In genomic region chr4:189785257-189785656, GRCh38 we compare ENCODE assay signal across 13 cellular contexts.
DNase-seq lines count a peak whose midpoint lies in the region; ATAC-seq and TF ChIP-seq lines count a peak whose summit lies in the region.
"Had no signal": no experiment of that assay in that cellular context is flagged by ENCODE, and none has a peak within 500 bp of the region (broad histone marks: within the 10 kb centered on the region; RNA-seq: fewer than 3 reads in every experiment).

No MANE protein-coding gene starts in this region.

- H3K36me3 ChIP-seq in H7 (replicated peaks; ENCODE audit: control insufficient read depth, insufficient read depth, low read length) (no peaks in the 10 kb centered on the region), Loucy (ENCODE audit: insufficient read depth, low read length) (no peaks in the 10 kb centered on the region), endodermal cell (ENCODE audit: control insufficient read depth, insufficient read depth, low read length) (no peaks in the 10 kb centered on the region), neural progenitor cell (no peaks in the 10 kb centered on the region), lower lobe of right lung (no peaks in the 10 kb centered on the region)

- 73 to 87% methylated on average over 4 to 5 of the region's 5 CpGs for WGBS in endodermal cell (ENCODE audit: insufficient coverage in 1 of 2, insufficient read length in 1 of 2), 2 experiments

- no peak overlapping the region for H3K27ac ChIP-seq in endodermal cell (ENCODE audit: low read depth, low read length)
- H3K27ac ChIP-seq in neural progenitor cell: no peak overlapping the region
- no peak overlapping the region for H3K27ac ChIP-seq in lower lobe of right lung
- H3K27ac ChIP-seq: C4-2B, SK-N-MC had no signal

- H3K27me3 Mint-ChIP-seq in endodermal cell (ENCODE audit: insufficient read depth): peaks cover 7% of the 10 kb centered on the region
- no peaks in the 10 kb centered on the region for H3K27me3 Mint-ChIP-seq in neural progenitor cell (ENCODE audit: insufficient read depth, low read depth)

- H3K79me2 ChIP-seq in Loucy (ENCODE audit: insufficient read depth, low read length): no peaks in the 10 kb centered on the region
- no peaks in the 10 kb centered on the region for H3K79me2 ChIP-seq in neural progenitor cell (ENCODE audit: low read depth)

- ATAC-seq in GM21529 (IDR thresholded peaks at IDR 0.05; ENCODE audit: unreplicated experiment) (no peak), lower lobe of right lung (no peak), Right ventricle myocardium superior (ENCODE audit: poor library complexity) (no peak)

- TF ChIP-seq CTCF in Loucy (conservative IDR thresholded peaks at IDR 0.05; ENCODE audit: low read length): no peak
- peak; percentile 29 for TF ChIP-seq CTCF in endodermal cell (conservative IDR thresholded peaks at IDR 0.05)
- peak; percentile 23 for TF ChIP-seq CTCF in neural progenitor cell (IDR thresholded peaks at IDR 0.05)
- TF ChIP-seq CTCF in lower lobe of right lung (IDR thresholded peaks at IDR 0.05): no peak

- H2AFZ ChIP-seq in Loucy (ENCODE audit: low read length): peak overlapping the region; percentile 45; the same call in 1 of the 2 replicates
- H2AFZ ChIP-seq in neural progenitor cell (replicated peaks): peak overlapping the region; percentile 73

- H3K27ac Mint-ChIP-seq in endodermal cell (no peak overlapping the region), neural progenitor cell (no peak overlapping the region)

- H3K9me3 Mint-ChIP-seq in endodermal cell (peaks cover 92% of the 10 kb centered on the region), neural progenitor cell (peaks cover 34% of the 10 kb centered on the region)

- peak overlapping the region; percentile 30 for H3K4me2 ChIP-seq in Loucy (ENCODE audit: low read depth, low read length, poor library complexity, severe bottlenecking)
- peak overlapping the region; percentile 56 for H3K4me2 ChIP-seq in neural progenitor cell

- H3K4me1 Mint-ChIP-seq in endodermal cell (no peaks in the 10 kb centered on the region), neural progenitor cell (no peaks in the 10 kb centered on the region)

- H3K27me3 ChIP-seq in H7 (ENCODE audit: control insufficient read depth, insufficient read depth, low read length) (no peaks in the 10 kb centered on the region), Loucy (ENCODE audit: insufficient read depth, low read length, poor library complexity, severe bottlenecking) (no peaks in the 10 kb centered on the region), endodermal cell (ENCODE audit: control insufficient read depth, insufficient read depth, low read length, poor library complexity, severe bottlenecking) (peaks cover 2% of the 10 kb centered on the region), neural progenitor cell (no peaks in the 10 kb centered on the region), lower lobe of right lung (ENCODE audit: low read depth) (no peaks in the 10 kb centered on the region)

- DNase-seq in H7: peak; percentile 47
- DNase-seq in endodermal cell: peak; percentile 75
- peak; percentile 55 for DNase-seq in neural progenitor cell (ENCODE audit: low spot score)
- DNase-seq in lower lobe of right lung: no peak
- no peak for DNase-seq in Right ventricle myocardium superior
- DNase-seq: DMS 273 treated with DMSO at 0.1 percent for 48 hours, HCEC 1CT, NCI-H1417 treated with DMSO at 0.1 percent for 48 hours, NCI-H1930 had no signal

- H3F3A ChIP-seq in Loucy (ENCODE audit: low read depth) (no peaks in the 10 kb centered on the region), neural progenitor cell (ENCODE audit: low read depth) (no peaks in the 10 kb centered on the region)

- H3K4me3 Mint-ChIP-seq in endodermal cell (no peak overlapping the region), neural progenitor cell (no peak overlapping the region)

- intact Hi-C loops in lower lobe of right lung (cut with DNase I) (no loop called here), Right ventricle myocardium superior (cut with DNase I) (no loop called here)

- peaks cover 21% of the 10 kb centered on the region for H3K4me1 ChIP-seq in Loucy (ENCODE audit: insufficient read depth, low read length, poor library complexity, severe bottlenecking)
- H3K4me1 ChIP-seq in endodermal cell (ENCODE audit: control insufficient read depth, insufficient read depth, low read length): peaks cover 6% of the 10 kb centered on the region
- H3K4me1 ChIP-seq in neural progenitor cell: no peaks in the 10 kb centered on the region
- no peaks in the 10 kb centered on the region for H3K4me1 ChIP-seq in lower lobe of right lung

- H3K36me3 Mint-ChIP-seq in endodermal cell (ENCODE audit: low read depth) (no peaks in the 10 kb centered on the region), neural progenitor cell (no peaks in the 10 kb centered on the region)

- H3K9me3 ChIP-seq in Loucy (ENCODE audit: insufficient read depth, low read depth, low read length) (no peaks in the 10 kb centered on the region; the same call in 1 of the 2 replicates), endodermal cell (ENCODE audit: control insufficient read depth, low read length) (peaks cover 4% of the 10 kb centered on the region), neural progenitor cell (ENCODE audit: low read depth) (no peaks in the 10 kb centered on the region), lower lobe of right lung (peaks cover 5% of the 10 kb centered on the region)

- H3K9ac ChIP-seq in Loucy (ENCODE audit: low read depth, low read length, poor library complexity, severe bottlenecking) (no peak overlapping the region), endodermal cell (ENCODE audit: extremely low read depth, low read length, poor library complexity, severe bottlenecking) (no peak overlapping the region), neural progenitor cell (no peak overlapping the region)

- no peaks in the 10 kb centered on the region for H3K9me2 ChIP-seq in Loucy (replicated peaks; ENCODE audit: low read depth, low read length)

- H4K20me1 ChIP-seq in Loucy (ENCODE audit: insufficient read depth, low read length, poor library complexity, severe bottlenecking): no peaks in the 10 kb centered on the region
- H4K20me1 ChIP-seq in neural progenitor cell (ENCODE audit: low read depth): no peaks in the 10 kb centered on the region

- H3K4me3 ChIP-seq in H7 (ENCODE audit: insufficient read depth, low read depth, low read length) (no peak overlapping the region), Loucy (ENCODE audit: low read length, poor library complexity, severe bottlenecking) (no peak overlapping the region), endodermal cell (ENCODE audit: low read length) (no peak overlapping the region), neural progenitor cell (no peak overlapping the region), lower lobe of right lung (no peak overlapping the region)
- H3K4me3 ChIP-seq: SK-N-MC had no signal

Comparison
In these comparisons a context has a peak if more than half of its experiments do, and no peak if none do; other contexts are left out.
1. DNase-seq: peak in H7 (single experiment), endodermal cell (single experiment) and neural progenitor cell (single experiment); none in lower lobe of right lung (single experiment) and Right ventricle myocardium superior (single experiment).
2. CTCF ChIP-seq: peak in endodermal cell (single experiment) and neural progenitor cell (single experiment); none in Loucy (single experiment) and lower lobe of right lung (single experiment).